In genomic region chr2:178193823-178194599, GRCh38 we compare ENCODE assay signal across 8 cellular contexts. TPM values are rescaled to one million over a fixed set of nuclear protein-coding genes. Genes with fewer than 3 reads are reported as not detected.
DNase-seq lines count a peak whose midpoint lies in the region; ATAC-seq, FAIRE-seq and TF ChIP-seq lines count a peak whose summit lies in the region.

OSBPL6 (plus strand) TSS chr2:178194512; CDS start chr2:178306185, 111,673 bp downstream.

- POLR2A ChIA-PET in K562 (lab: Yijun Ruan, JAX) = no interaction called here

- H3K27me3 Mint-ChIP-seq in T-helper 2 cell treated with Interferon-gamma antibody and Interleukin-4, amounts not matched to agents 5 μg/mL and 100 μg/mL, for 36 hours (ENCODE audit: low read depth) = peaks cover 59% of the 10 kb centered on the region

- H3K4me1 Mint-ChIP-seq in T-helper 2 cell treated with Interferon-gamma antibody and Interleukin-4, amounts not matched to agents 5 μg/mL and 100 μg/mL, for 36 hours (ENCODE audit: low read depth) = peaks cover 17% of the 10 kb centered on the region

- H3K4me3 ChIP-seq in GM12875 (ENCODE audit: low read depth, low read length) (peak within 1 kb of the TSS; percentile 51), K562 (peak within 1 kb of the TSS; percentile 80), iPS-11a (ENCODE audit: low read depth, low read length) (peak within 1 kb of the TSS; percentile 86)

- peaks cover 18 to 19% of the 10 kb centered on the region in 2 experiments; a peak in 4 of 5 replicates for H3K4me1 ChIP-seq in K562 (replicated peaks in 1 of 2; ENCODE audit: control insufficient read depth in 2 of 2, insufficient read depth in 2 of 2, low read length in 2 of 2)

- no peaks in the 10 kb centered on the region for H3K9me3 Mint-ChIP-seq in T-helper 2 cell treated with Interferon-gamma antibody and Interleukin-4, amounts not matched to agents 5 μg/mL and 100 μg/mL, for 36 hours

- peak within 1 kb of the TSS; percentile 86 for H3K4me2 ChIP-seq in K562 (ENCODE audit: insufficient read depth, low read length)

- no peak within 1 kb of the TSS for H3K27ac Mint-ChIP-seq in T-helper 2 cell treated with Interferon-gamma antibody and Interleukin-4, amounts not matched to agents 5 μg/mL and 100 μg/mL, for 36 hours

- peak; percentile 22; the same call in 1 of the 2 replicates for TF ChIP-seq CTCF in GM12875 (IDR thresholded peaks at IDR 0.05; ENCODE audit: borderline replicate concordance, insufficient read depth, low read depth, low read length)
- peak in 2 of 3 experiments; percentile 47 to 75; a peak in 4 of 6 replicates for TF ChIP-seq CTCF in K562 (IDR thresholded peaks at IDR 0.05 in 2 of 3, conservative IDR thresholded peaks at IDR 0.05 in 1 of 3; ENCODE audit: insufficient read depth in 2 of 3, low read depth in 1 of 3, low read length in 3 of 3)

- peak within 1 kb of the TSS; percentile 58 for H3K27ac ChIP-seq in K562 (ENCODE audit: extremely low read depth, low read depth, low read length)

- H3K36me3 Mint-ChIP-seq in T-helper 2 cell treated with Interferon-gamma antibody and Interleukin-4, amounts not matched to agents 5 μg/mL and 100 μg/mL, for 36 hours (ENCODE audit: low read depth) = no peaks in the 10 kb centered on the region

- no peak for FAIRE-seq in K562 (lab: Jason Lieb, UNC)

- intact Hi-C loops in K562 (cut with micrococcal nuclease) = no loop called here
- intact Hi-C loops in sciatic nerve (cut with DNase I) = no loop called here

- TF ChIP-seq EP300 in K562 (IDR thresholded peaks at IDR 0.05; ENCODE audit: low read length) = no peak

- 2% methylated on average over 73 of the region's 90 CpGs for WGBS in K562 (ENCODE audit: insufficient coverage, low coverage, missing lambda C conversion rate)

- peak; percentile 36 for DNase-seq in NCI-H1092 (lab: John Stamatoyannopoulos, UW)
- peak; percentile 82 for DNase-seq in T-helper 2 cell treated with Interferon-gamma antibody and Interleukin-4, amounts not matched to agents 5 μg/mL and 100 μg/mL, for 36 hours (ENCODE audit: low spot score)
- DNase-seq in K562 (ENCODE audit: extremely low read depth in 1 of 4, low spot score in 3 of 4) = peak; percentile 91 to 95 (median 95)
- peak; percentile 81 for DNase-seq in sciatic nerve (ENCODE audit: low spot score)
- no peak for DNase-seq in effector CD8-positive, alpha-beta T cell (lab: John Stamatoyannopoulos, UW)

- TF ChIP-seq RAD21 in K562 (CRISPR knock-in tag; conservative IDR thresholded peaks at IDR 0.05 in 1 of 2, IDR thresholded peaks at IDR 0.05 in 1 of 2) = peak; percentile 49 to 53

- H3K9me3 ChIP-seq in K562 (replicated peaks; ENCODE audit: control insufficient read depth, insufficient read depth, low read depth, low read length) = no peaks in the 10 kb centered on the region

- peak within 1 kb of the TSS; percentile 92 for H2AFZ ChIP-seq in K562 (ENCODE audit: low read depth, low read length)

- in situ Hi-C loops in K562 (cut with MboI) = no loop called here

- peak within 1 kb of the TSS; percentile 76 for H3K4me3 Mint-ChIP-seq in T-helper 2 cell treated with Interferon-gamma antibody and Interleukin-4, amounts not matched to agents 5 μg/mL and 100 μg/mL, for 36 hours

- H4K20me1 ChIP-seq in K562 (replicated peaks; ENCODE audit: control insufficient read depth, insufficient read depth, low read length) = 0 out of 2 replicates have a peak, but pooled peaks cover 3% of the 10 kb centered on the region

- CTCF ChIA-PET in K562 (lab: Yijun Ruan, JAX; ENCODE audit: low intra/inter-chr PET ratio) = interaction anchor here (0.9 kb wide), 1 partner anchor 61 kb away, joined by 4 read pairs; no protein-coding TSS in a partner anchor

- H3K36me3 ChIP-seq in K562 (ENCODE audit: control insufficient read depth, insufficient read depth, low read length) = no peaks in the 10 kb centered on the region

- TF ChIP-seq POLR2A in K562 (conservative IDR thresholded peaks at IDR 0.05) = peak; percentile 59; the same call in 1 of the 2 replicates

- ATAC-seq in HG02623 (IDR thresholded peaks at IDR 0.05; ENCODE audit: unreplicated experiment) (peak; percentile 94), K562 (peak; percentile 93), sciatic nerve (peak; percentile 97)

- peaks cover 16% of the 10 kb centered on the region; the same call in 1 of the 3 replicates for H3K79me2 ChIP-seq in K562 (ENCODE audit: control insufficient read depth, insufficient read depth, low read length)

- BruUV-seq in K562 (replicated peaks; lab: Mats Ljungman, UMichigan) = no TSS peak

- peak within 1 kb of the TSS; percentile 64 to 95 for H3K9ac ChIP-seq in K562 (ENCODE audit: insufficient read depth in 1 of 2, low read depth in 2 of 2, low read length in 2 of 2)

- H3K27me3 ChIP-seq in K562 (ENCODE audit: control insufficient read depth in 2 of 2, insufficient read depth in 2 of 2, low read length in 2 of 2) = peaks cover 4% of the 10 kb centered on the region in 2 experiments; a peak in 3 of 5 replicates

- H3K9me1 ChIP-seq in K562 (ENCODE audit: control insufficient read depth, insufficient read depth, low read length) = no peaks in the 10 kb centered on the region

TF ChIP-seq in K562, 482 proteins besides CTCF, POLR2A, EP300 and RAD21 (continues in another document):
- TF ChIP-seq NR1H2 (CRISPR knock-in tag; IDR thresholded peaks at IDR 0.05) (no peak), DLX4 (CRISPR knock-in tag; IDR thresholded peaks at IDR 0.05) (no peak), CLOCK (CRISPR knock-in tag; IDR thresholded peaks at IDR 0.05; ENCODE audit: borderline replicate concordance) (no peak), HNRNPLL (IDR thresholded peaks at IDR 0.05; ENCODE audit: low read depth, low read length, poor library complexity, severe bottlenecking) (no peak), GATAD2B (IDR thresholded peaks at IDR 0.05; ENCODE audit: borderline replicate concordance) (peak; percentile 87; the same call in 1 of the 2 replicates), TGIF2 (CRISPR knock-in tag; IDR thresholded peaks at IDR 0.05) (0 out of 2 replicates have a peak, but pooled peaks have one; percentile 26), BCOR (IDR thresholded peaks at IDR 0.05) (no peak), SFPQ (IDR thresholded peaks at IDR 0.05; ENCODE audit: low read depth, low read length) (no peak), NFYB (IDR thresholded peaks at IDR 0.05; ENCODE audit: extremely low read depth, insufficient read length) (no peak)

RNA-seq across cellular contexts. Expression of gene OSBPL6, which starts in this region (rescaled TPM):
- total RNA-seq in K562 (2011; cell fraction: chromatin; rRNA removed; ENCODE audit: low replicate concordance) = 14.3 and 23.6 TPM in 2 replicates
- 5.0 and 7.1 TPM in 2 replicates for total RNA-seq in K562 (2011; cell fraction: nucleolus; rRNA removed)
- 6.3 and 9.2 TPM in 2 replicates for total RNA-seq in K562 (2011; cell fraction: nucleoplasm; rRNA removed)
- 5.7 and 6.7 TPM in 2 replicates for total RNA-seq in K562 (2014; rRNA removed)
- 9.3 and 10.2 TPM in 2 replicates for total RNA-seq in K562 (2014; rRNA removed; fragmentation: Illumina TruSeq; extraction: Trizol)
- total RNA-seq in K562 (2015; rRNA removed; fragmentation: Illumina TruSeq; extraction: Trizol) = 5.9 and 6.0 TPM in 2 replicates
- total RNA-seq in K562 (2021) = 12.6 TPM in 2 replicates
- 12.7 and 23.4 TPM in 2 replicates for polyA plus RNA-seq in K562 (2011; rRNA removed)
- 9.5 and 16.3 TPM in 2 replicates for polyA plus RNA-seq in K562 (2011; cell fraction: cytosol; rRNA removed)
- 14.7 and 21.3 TPM in 2 replicates for polyA plus RNA-seq in K562 (2011; cell fraction: nucleus; rRNA removed)
- polyA plus RNA-seq in K562 (2012) = 7.3 and 8.4 TPM in 2 replicates
- 11.1 and 12.0 TPM in 2 replicates for polyA plus RNA-seq in K562 (2014; fragmentation: Illumina TruSeq; extraction: Trizol)
- polyA plus RNA-seq in K562 (2014; fragmentation: Nextera tagmentation; extraction: Ambion mirVana) = 1 to 10 TPM; 3.4 to 3.8 TPM
- polyA plus RNA-seq in K562 (2014; rRNA removed) = 9.3 and 9.5 TPM in 2 replicates
- polyA minus RNA-seq in K562 (2011; rRNA and poly(A)+ RNA removed) = 16.7 and 29.6 TPM in 2 replicates
- polyA minus RNA-seq in K562 (2011; cell fraction: cytosol; rRNA and poly(A)+ RNA removed) = 9.8 and 13.0 TPM in 2 replicates
- 9.3 and 20.9 TPM in 2 replicates for polyA minus RNA-seq in K562 (2011; cell fraction: nucleus; rRNA and poly(A)+ RNA removed)
- 1.8 TPM for total RNA-seq in sciatic nerve
